In genomic region chr3:152970851-152971250, GRCh38 we compare ENCODE assay signal across 32 cellular contexts.
"Had no signal": no experiment of that assay in that cellular context is flagged by ENCODE, and none has a peak within 500 bp of the region (broad histone marks: within the 10 kb centered on the region; RNA-seq: fewer than 3 reads in every experiment).

No MANE protein-coding gene starts in this region.

- ATAC-seq: activated T-cell treated with anti-CD3 and anti-CD28 coated beads, Interleukin-2, amount 50 U/mL, for 72 hours; left ventricle myocardium superior; natural killer cell; psoas muscle; stimulated activated memory B cell treated with anti-CD40 and anti-IgM and Interleukin-4, amounts not matched to agents 10 μg/mL and 1 μg/mL and 100 μg/mL, for 72 hours; stimulated activated naive CD8-positive, alpha-beta T cell treated with anti-CD3 and anti-CD28 coated beads, Interleukin-15, amount 100 ng/mL, for 72 hours had no signal

- H3K36me3 ChIP-seq: cardiac muscle cell, esophagus muscularis mucosa, neural progenitor cell, sigmoid colon, vagina had no signal

- H3K27ac Mint-ChIP-seq: activated naive CD8-positive, alpha-beta T cell; activated T-cell treated with anti-CD3 and anti-CD28 coated beads, Interleukin-2, amount 50 U/mL, for 72 hours; memory B cell; natural killer cell; neural progenitor cell; stimulated activated memory B cell treated with anti-CD40 and anti-IgM and Interleukin-4, amounts not matched to agents 10 μg/mL and 1 μg/mL and 100 μg/mL, for 72 hours; stimulated activated naive CD8-positive, alpha-beta T cell treated with anti-CD3 and anti-CD28 coated beads, Interleukin-15, amount 100 ng/mL, for 72 hours; T-helper 2 cell treated with Interferon-gamma antibody and Interleukin-4, amounts not matched to agents 5 μg/mL and 100 μg/mL, for 36 hours; type B pancreatic cell had no signal

- H3K4me1 ChIP-seq: esophagus muscularis mucosa, neural progenitor cell, parathyroid adenoma, psoas muscle, sigmoid colon had no signal

- H3K4me2 ChIP-seq: neural progenitor cell had no signal

- H3K79me2 ChIP-seq: parathyroid adenoma had no signal

- H3K9me3 ChIP-seq: psoas muscle, sigmoid colon had no signal

- H2AFZ ChIP-seq: neural progenitor cell, parathyroid adenoma had no signal

- DNase-seq: activated CD4-positive, alpha-beta T cell treated with anti-CD3 and anti-CD28 coated beads for 4 hours; activated CD4-positive, alpha-beta T cell treated with anti-CD3 and anti-CD28 coated beads, Interleukin-2, amount 50 U/mL, for 4 hours; activated effector memory CD4-positive, alpha-beta T cell treated with Interleukin-2 at 50 U/mL for 16 hours; activated naive CD4-positive, alpha-beta T cell treated with Interleukin-2 at 50 U/mL for 16 hours; activated T-cell treated with anti-CD3 and anti-CD28 coated beads for 4 hours; activated T-cell treated with anti-CD3 and anti-CD28 coated beads, Interleukin-2, amount 50 U/mL, for 72 hours; anterior cingulate cortex; dorsolateral prefrontal cortex; effector memory CD4-positive, alpha-beta T cell; left ventricle myocardium superior; natural killer cell; occipital lobe; psoas muscle; sigmoid colon; small intestine; stimulated activated CD4-positive, alpha-beta T cell treated with anti-CD3 and anti-CD28 coated beads, Interleukin-1b, Interleukin-23, amount 100 ng/mL, for 48 hours; stimulated activated CD4-positive, alpha-beta T cell treated with anti-CD3 and anti-CD28 coated beads, Interleukin-4, amount 100 ng/mL, for 4 hours; stimulated activated CD8-positive, alpha-beta memory T cell treated with anti-CD3 and anti-CD28 coated beads, Interleukin-4, amount 100 ng/mL, for 48 hours; stimulated activated naive CD8-positive, alpha-beta T cell treated with anti-CD3 and anti-CD28 coated beads, Interleukin-15, amount 100 ng/mL, for 72 hours; substantia nigra had no signal

- H3K27me3 ChIP-seq: cardiac muscle cell, esophagus muscularis mucosa, neural progenitor cell, sigmoid colon, vagina had no signal

- H3K4me1 Mint-ChIP-seq: natural killer cell; neural progenitor cell; stimulated activated naive CD8-positive, alpha-beta T cell treated with anti-CD3 and anti-CD28 coated beads, Interleukin-15, amount 100 ng/mL, for 72 hours had no signal

- H3K4me3 Mint-ChIP-seq: activated naive CD8-positive, alpha-beta T cell; activated T-cell treated with anti-CD3 and anti-CD28 coated beads, Interleukin-2, amount 50 U/mL, for 72 hours; memory B cell; natural killer cell; neural progenitor cell; stimulated activated memory B cell treated with anti-CD40 and anti-IgM and Interleukin-4, amounts not matched to agents 10 μg/mL and 1 μg/mL and 100 μg/mL, for 72 hours; stimulated activated naive CD8-positive, alpha-beta T cell treated with anti-CD3 and anti-CD28 coated beads, Interleukin-15, amount 100 ng/mL, for 72 hours; T-helper 2 cell treated with Interferon-gamma antibody and Interleukin-4, amounts not matched to agents 5 μg/mL and 100 μg/mL, for 36 hours; type B pancreatic cell had no signal

- H3K9me3 Mint-ChIP-seq: activated T-cell treated with anti-CD3 and anti-CD28 coated beads, Interleukin-2, amount 50 U/mL, for 72 hours; memory B cell; natural killer cell; stimulated activated naive CD8-positive, alpha-beta T cell treated with anti-CD3 and anti-CD28 coated beads, Interleukin-15, amount 100 ng/mL, for 72 hours; T-helper 2 cell treated with Interferon-gamma antibody and Interleukin-4, amounts not matched to agents 5 μg/mL and 100 μg/mL, for 36 hours had no signal

- FAIRE-seq: frontal cortex, small intestine had no signal

- H3K9ac ChIP-seq: neural progenitor cell, parathyroid adenoma had no signal

- H3K36me3 Mint-ChIP-seq: activated naive CD8-positive, alpha-beta T cell; memory B cell; natural killer cell; neural progenitor cell; stimulated activated memory B cell treated with anti-CD40 and anti-IgM and Interleukin-4, amounts not matched to agents 10 μg/mL and 1 μg/mL and 100 μg/mL, for 72 hours; type B pancreatic cell had no signal

- H3K27me3 Mint-ChIP-seq: stimulated activated naive CD8-positive, alpha-beta T cell treated with anti-CD3 and anti-CD28 coated beads, Interleukin-15, amount 100 ng/mL, for 72 hours; type B pancreatic cell had no signal

- H3K27ac ChIP-seq: cardiac muscle cell, coronary artery, dorsolateral prefrontal cortex, esophagus muscularis mucosa, neural progenitor cell, parathyroid adenoma, psoas muscle, sigmoid colon, vagina had no signal

- H3K4me3 ChIP-seq: cardiac muscle cell, coronary artery, dorsolateral prefrontal cortex, esophagus muscularis mucosa, neural progenitor cell, psoas muscle, sigmoid colon, vagina had no signal
